Comparison of ENCODE assay signal across 9 cellular contexts in genomic region chr4:145732001-145732400, GRCh38. TPM values are rescaled to one million over a fixed set of nuclear protein-coding genes. Genes with fewer than 3 reads are reported as not detected.
DNase-seq lines count a peak whose midpoint lies in the region; ATAC-seq and TF ChIP-seq lines count a peak whose summit lies in the region.
"Had no signal": no experiment of that assay in that cellular context is flagged by ENCODE, and none has a peak within 500 bp of the region (broad histone marks: within the 10 kb centered on the region; RNA-seq: fewer than 3 reads in every experiment).

No MANE protein-coding gene starts in this region.

- H3K4me1 ChIP-seq in ascending aorta (peaks cover 13 to 29% of the 10 kb centered on the region in 2 donors), right lobe of liver (peaks cover 0 to 38% (median 21%) of the 10 kb centered on the region in 4 donors), tibial artery (peaks cover 0 to 47% (median 40%) of the 10 kb centered on the region in 4 donors), aorta (ENCODE audit: control insufficient read depth in 1 of 2, insufficient read depth in 2 of 2, low read length in 2 of 2) (peaks cover 0 to 2% of the 10 kb centered on the region in 2 donors)

- intact Hi-C loops in ascending aorta (cut with DNase I): loop anchor here (1.0 to 5.0 kb wide), 3 partner anchors 204 to 790 kb away; partner anchors contain the start of genes LSM6 and SLC10A7
- intact Hi-C loops in right lobe of liver (cut with DNase I): loop anchor here in 1 of 2 donors (5.0 kb wide), 1 partner anchor 70 kb away; no protein-coding TSS in a partner anchor
- intact Hi-C loops in tibial artery (cut with DNase I; ENCODE audit: low total_unique reads): no loop called here
- intact Hi-C loops in aorta (cut with DNase I): loop anchor here (2.0 to 10.0 kb wide), 7 partner anchors 73 to 547 kb away; partner anchors contain the start of genes MMAA (in 2 of the 2), OTUD4 (in 1 of the 2), SMAD1 (in 1 of the 2) and ZNF827 (in 1 of the 2)

- no peak for TF ChIP-seq POLR2A in right lobe of liver (IDR thresholded peaks at IDR 0.05)

- H3K36me3 ChIP-seq in ascending aorta (no peaks in the 10 kb centered on the region), right lobe of liver (no peaks in the 10 kb centered on the region), tibial artery (no peaks in the 10 kb centered on the region), aorta (ENCODE audit: control insufficient read depth in 1 of 2, insufficient read depth in 2 of 2, low read length in 1 of 2) (no peaks in the 10 kb centered on the region)
- H3K36me3 ChIP-seq: BE2C had no signal

- H3K4me1 Mint-ChIP-seq in activated T-cell treated with anti-CD3 and anti-CD28 coated beads, Interleukin-2, amount 50 U/mL, for 72 hours (ENCODE audit: low read depth): peaks cover 25% of the 10 kb centered on the region

- peak overlapping the region; percentile 81 for H3K4me3 Mint-ChIP-seq in activated T-cell treated with anti-CD3 and anti-CD28 coated beads, Interleukin-2, amount 50 U/mL, for 72 hours

- no peak for TF ChIP-seq CTCF in ascending aorta (IDR thresholded peaks at IDR 0.05)
- TF ChIP-seq CTCF in right lobe of liver (IDR thresholded peaks at IDR 0.05): no peak
- TF ChIP-seq CTCF in tibial artery (IDR thresholded peaks at IDR 0.05): no peak

- peaks cover 25% of the 10 kb centered on the region for H3K27me3 Mint-ChIP-seq in activated T-cell treated with anti-CD3 and anti-CD28 coated beads, Interleukin-2, amount 50 U/mL, for 72 hours (ENCODE audit: low read depth)

- no peaks in the 10 kb centered on the region for H3K36me3 Mint-ChIP-seq in activated T-cell treated with anti-CD3 and anti-CD28 coated beads, Interleukin-2, amount 50 U/mL, for 72 hours (ENCODE audit: insufficient read depth in 2 of 2)

- WGBS in right lobe of liver (ENCODE audit: insufficient coverage, low coverage, low lambda C conversion rate, missing lambda C conversion rate): 30% methylated on average over 3 of the region's 3 CpGs
- 30 to 36% methylated on average over 3 of the region's 3 CpGs for WGBS in aorta, 2 donors

- H3K9me3 Mint-ChIP-seq in activated T-cell treated with anti-CD3 and anti-CD28 coated beads, Interleukin-2, amount 50 U/mL, for 72 hours: no peaks in the 10 kb centered on the region

- H3K27me3 ChIP-seq in ascending aorta (no peaks in the 10 kb centered on the region), right lobe of liver (no peaks in the 10 kb centered on the region), tibial artery (no peaks in the 10 kb centered on the region), aorta (ENCODE audit: control insufficient read depth in 1 of 2, insufficient read depth in 2 of 2, low read length in 1 of 2) (no peaks in the 10 kb centered on the region)
- H3K27me3 ChIP-seq: BE2C had no signal

- H3K27ac ChIP-seq in ascending aorta (peak overlapping the region; percentile 99), right lobe of liver (peak overlapping the region; percentile 68 to 90 (median 74)), tibial artery (peak overlapping the region; percentile 93 to 99), aorta (ENCODE audit: low read depth in 1 of 2, low read length in 2 of 2) (peak overlapping the region in 1 of 2 donors; percentile 86)

- H3K9me3 ChIP-seq in ascending aorta (no peaks in the 10 kb centered on the region), right lobe of liver (no peaks in the 10 kb centered on the region), tibial artery (no peaks in the 10 kb centered on the region), aorta (ENCODE audit: control insufficient read depth, low read length) (no peaks in the 10 kb centered on the region)
- H3K9me3 ChIP-seq: BE2C had no signal

- peak overlapping the region in 1 of 2 donors; percentile 77 for H3K4me3 ChIP-seq in ascending aorta
- H3K4me3 ChIP-seq in right lobe of liver: peak overlapping the region; percentile 24 to 56 (median 45)
- peak overlapping the region in 1 of 2 donors; percentile 71 for H3K4me3 ChIP-seq in tibial artery
- no peak overlapping the region for H3K4me3 ChIP-seq in aorta (ENCODE audit: low read length in 2 of 2)

- no peak for ATAC-seq in activated T-cell treated with anti-CD3 and anti-CD28 coated beads, Interleukin-2, amount 50 U/mL, for 72 hours (replicated peaks in 1 of 2)
- ATAC-seq in right lobe of liver (no peak), aorta (ENCODE audit: low FRiP score) (no peak), HG03280 (IDR thresholded peaks at IDR 0.05; ENCODE audit: unreplicated experiment) (no peak), GM18502 (IDR thresholded peaks at IDR 0.05; ENCODE audit: poor library complexity, unreplicated experiment) (no peak)

- H3K27ac Mint-ChIP-seq in activated T-cell treated with anti-CD3 and anti-CD28 coated beads, Interleukin-2, amount 50 U/mL, for 72 hours: no peak overlapping the region

- DNase-seq in activated T-cell treated with anti-CD3 and anti-CD28 coated beads, Interleukin-2, amount 50 U/mL, for 72 hours: no peak
- no peak for DNase-seq in activated T-cell treated with anti-CD3 and anti-CD28 coated beads, Interleukin-2, amount 50 U/mL, for 48 hours
- DNase-seq in ascending aorta (ENCODE audit: low spot score in 2 of 2) (no peak), right lobe of liver (no peak), tibial artery (no peak), aorta (no peak)
- DNase-seq: BE2C had no signal

RNA-seq across cellular contexts. Expression of gene C4orf51, which starts 52.1 kb away (rescaled TPM):
- not detected for total RNA-seq in activated T-cell treated with anti-CD3 and anti-CD28 coated beads, Interleukin-2, amount 50 U/mL, for 72 hours
- total RNA-seq in ascending aorta (not detected), right lobe of liver (not detected), aorta (not detected)
- polyA plus RNA-seq in aorta: not detected

Comparison
In these comparisons a context has a peak if more than half of its experiments do, and no peak if none do; other contexts are left out.
1. H3K4me3 ChIP-seq: peak in right lobe of liver (3 of 3); none in aorta (0 of 2).